Comparison of ENCODE assay signal across 27 cellular contexts in genomic region chr7:131883769-131884168, GRCh38.
DNase-seq lines count a peak whose midpoint lies in the region; TF ChIP-seq lines count a peak whose summit lies in the region.
"Had no signal": no experiment of that assay in that cellular context is flagged by ENCODE, and none has a peak within 500 bp of the region (broad histone marks: within the 10 kb centered on the region; RNA-seq: fewer than 3 reads in every experiment).

No MANE protein-coding gene starts in this region.

- no peak overlapping the region for H3K27ac ChIP-seq in coronary artery
- H3K27ac ChIP-seq: 22Rv1; A549; BLaER1; BLaER1 treated with 17β-estradiol and CSF1 and Interleukin-3, amounts not matched to agents 10 nM and 100 nM; C4-2B had no signal

- TF ChIP-seq CTCF in coronary artery (IDR thresholded peaks at IDR 0.05), result no peak

- H3K4me3 ChIP-seq in coronary artery, result no peak overlapping the region
- H3K4me3 ChIP-seq: A549; BLaER1; BLaER1 treated with 17β-estradiol and CSF1 and Interleukin-3, amounts not matched to agents 10 nM and 100 nM had no signal

- DNase-seq in coronary artery (ENCODE audit: low spot score), result peak; percentile 26
- no peak for DNase-seq in GOT3 (lab: John Stamatoyannopoulos, UW)
- DNase-seq: 8988T; ACHN; AML-193; BE2C; C1 segment of cervical spinal cord; Caco-2; Calu3; CD4-positive, alpha-beta memory T cell; CD4-positive, alpha-beta T cell; CD4-positive, CD25-positive, alpha-beta regulatory T cell; CD8-positive, alpha-beta memory T cell; CD8-positive, alpha-beta T cell; COR-L47; DMS 273 treated with DMSO at 0.1 percent for 48 hours; DMS153; DMS53; DMS79; DMS79 treated with DMSO at 0.1 percent for 48 hours; DND-41; EL had no signal
